Comparison of ENCODE assay signal across 8 cellular contexts in genomic region chr3:14947105-14947885, GRCh38. TPM values are rescaled to one million over a fixed set of nuclear protein-coding genes. Genes with fewer than 3 reads are reported as not detected.
A peak's percentile ranks its signal among the peaks of the same experiment; 100 is the strongest.
DNase-seq lines count a peak whose midpoint lies in the region; ATAC-seq and TF ChIP-seq lines count a peak whose summit lies in the region.

Gene NR2C2 (plus strand): TSS chr3:14947583. CDS start chr3:15003915, 56,332 bp downstream.

- CTCF ChIA-PET in naive thymus-derived CD4-positive, alpha-beta T cell (lab: Charles Lee): interaction anchor here (0.6 to 0.9 kb wide), 2 partner anchors 26 to 27 kb away, joined by 3 read pairs; no protein-coding TSS in a partner anchor

- no peak for TF ChIP-seq EP300 in Ishikawa (IDR thresholded peaks at IDR 0.05; ENCODE audit: borderline replicate concordance)

- peak; percentile 63 for ATAC-seq in GM21529 (IDR thresholded peaks at IDR 0.05; ENCODE audit: unreplicated experiment)
- peak; percentile 73 for ATAC-seq in naive thymus-derived CD4-positive, alpha-beta T cell
- peak; percentile 83 for ATAC-seq in stimulated activated memory B cell treated with anti-CD40 and anti-IgM and Interleukin-4, amounts not matched to agents 10 μg/mL and 1 μg/mL and 100 μg/mL, for 72 hours

- H3K27me3 Mint-ChIP-seq in naive thymus-derived CD4-positive, alpha-beta T cell: peaks cover 0 to 2% (median 0%) of the 10 kb centered on the region in 5 donors
- H3K27me3 Mint-ChIP-seq in stimulated activated memory B cell treated with anti-CD40 and anti-IgM and Interleukin-4, amounts not matched to agents 10 μg/mL and 1 μg/mL and 100 μg/mL, for 72 hours: no peaks in the 10 kb centered on the region

- H3K4me3 Mint-ChIP-seq in naive thymus-derived CD4-positive, alpha-beta T cell: peak within 1 kb of the TSS; percentile 97 to 100 (median 98)
- H3K4me3 Mint-ChIP-seq in stimulated activated memory B cell treated with anti-CD40 and anti-IgM and Interleukin-4, amounts not matched to agents 10 μg/mL and 1 μg/mL and 100 μg/mL, for 72 hours: peak within 1 kb of the TSS; percentile 100

- peak; percentile 20 for DNase-seq in DMS153 (lab: John Stamatoyannopoulos, UW)
- peak; percentile 82 for DNase-seq in RPMI7951 (ENCODE audit: low read depth)
- DNase-seq in activated T-helper 1 cell treated with Interleukin-2 at 50 U/mL for 16 hours (ENCODE audit: low read depth): peak; percentile 87
- peak; percentile 79 for DNase-seq in fibroblast of gingiva (ENCODE audit: low read depth)
- peak; percentile 84 to 91 (median 89) for DNase-seq in naive thymus-derived CD4-positive, alpha-beta T cell

- no peaks in the 10 kb centered on the region for H3K9me3 ChIP-seq in naive thymus-derived CD4-positive, alpha-beta T cell (ENCODE audit: control insufficient read depth in 2 of 3, low read length in 3 of 3)

- H3K27ac ChIP-seq in naive thymus-derived CD4-positive, alpha-beta T cell (ENCODE audit: low read depth, low read length): peak within 1 kb of the TSS; percentile 99

- peaks cover 0 to 2% (median 0%) of the 10 kb centered on the region in 11 donors for H3K9me3 Mint-ChIP-seq in naive thymus-derived CD4-positive, alpha-beta T cell
- H3K9me3 Mint-ChIP-seq in stimulated activated memory B cell treated with anti-CD40 and anti-IgM and Interleukin-4, amounts not matched to agents 10 μg/mL and 1 μg/mL and 100 μg/mL, for 72 hours: no peaks in the 10 kb centered on the region

- intact Hi-C loops in naive thymus-derived CD4-positive, alpha-beta T cell (cut with micrococcal nuclease): loop anchor here (1.0 to 10.0 kb wide), 11 partner anchors 152 to 1982 kb away; partner anchors contain the start of genes CAPN7 (in 1 of the 2), EAF1 (in 1 of the 2), METTL6 (in 1 of the 2) and RBSN (in 1 of the 2)

- H3K4me1 ChIP-seq in naive thymus-derived CD4-positive, alpha-beta T cell (ENCODE audit: control insufficient read depth in 2 of 2, insufficient read depth in 2 of 2, low read length in 2 of 2): peaks cover 19 to 22% of the 10 kb centered on the region in 2 donors

- H3K4me1 Mint-ChIP-seq in naive thymus-derived CD4-positive, alpha-beta T cell: peaks cover 25 to 71% (median 54%) of the 10 kb centered on the region in 7 donors
- peaks cover 43% of the 10 kb centered on the region for H3K4me1 Mint-ChIP-seq in stimulated activated memory B cell treated with anti-CD40 and anti-IgM and Interleukin-4, amounts not matched to agents 10 μg/mL and 1 μg/mL and 100 μg/mL, for 72 hours

- H3K36me3 Mint-ChIP-seq in naive thymus-derived CD4-positive, alpha-beta T cell: peaks cover 0 to 30% (median 11%) of the 10 kb centered on the region in 5 donors
- H3K36me3 Mint-ChIP-seq in stimulated activated memory B cell treated with anti-CD40 and anti-IgM and Interleukin-4, amounts not matched to agents 10 μg/mL and 1 μg/mL and 100 μg/mL, for 72 hours: peaks cover 6% of the 10 kb centered on the region

- POLR2A ChIA-PET in naive thymus-derived CD4-positive, alpha-beta T cell (lab: Charles Lee): interaction anchor here (0.6 to 2.0 kb wide), 6 partner anchors 32 to 768 kb away, joined by 3 to 15 read pairs (median 3); partner anchors contain the start of genes CCDC174, LSM3 and XPC

- H3K4me3 ChIP-seq in naive thymus-derived CD4-positive, alpha-beta T cell (ENCODE audit: low read length): peak within 1 kb of the TSS; percentile 93

- H3K27ac Mint-ChIP-seq in naive thymus-derived CD4-positive, alpha-beta T cell: peak within 1 kb of the TSS; percentile 98 to 100 (median 100)
- peak within 1 kb of the TSS; percentile 99 for H3K27ac Mint-ChIP-seq in stimulated activated memory B cell treated with anti-CD40 and anti-IgM and Interleukin-4, amounts not matched to agents 10 μg/mL and 1 μg/mL and 100 μg/mL, for 72 hours

- TF ChIP-seq RAD21 in Ishikawa (IDR thresholded peaks at IDR 0.05; ENCODE audit: low read depth): no peak

- H3K27me3 ChIP-seq in naive thymus-derived CD4-positive, alpha-beta T cell (ENCODE audit: control insufficient read depth in 2 of 2, insufficient read depth in 2 of 2, low read length in 2 of 2): no peaks in the 10 kb centered on the region

- H3K36me3 ChIP-seq in naive thymus-derived CD4-positive, alpha-beta T cell (ENCODE audit: control insufficient read depth in 2 of 3, insufficient read depth in 3 of 3, low read length in 3 of 3): peaks cover 0 to 20% (median 0%) of the 10 kb centered on the region in 3 experiments

TF ChIP-seq in Ishikawa, 13 proteins besides CTCF, POLR2A, EP300 and RAD21:
- TF ChIP-seq TCF12 (IDR thresholded peaks at IDR 0.05; ENCODE audit: low read depth): peak; percentile 30; the same call in 1 of the 2 replicates
- TF ChIP-seq FOXM1 (IDR thresholded peaks at IDR 0.05; ENCODE audit: borderline replicate concordance, low read depth): no peak
- TF ChIP-seq TAF1 (IDR thresholded peaks at IDR 0.05; ENCODE audit: low read depth): peak; percentile 56
- peak; percentile 64 for TF ChIP-seq MAX (IDR thresholded peaks at IDR 0.05)
- no peak for TF ChIP-seq TEAD4 (IDR thresholded peaks at IDR 0.05)
- TF ChIP-seq CREB1 (IDR thresholded peaks at IDR 0.05; ENCODE audit: low read depth): peak; percentile 15; the same call in 1 of the 2 replicates
- TF ChIP-seq EGR1 (IDR thresholded peaks at IDR 0.05): peak; percentile 30; the same call in 1 of the 2 replicates

RNA-seq across cellular contexts. Expression of gene NR2C2, which starts in this region (rescaled TPM):
- total RNA-seq in RPMI7951 (2014; rRNA removed; shearing (Covaris generic)): 23.7 and 30.4 TPM in 2 replicates
- 10 to 100 TPM; 49.9 to 96.3 (median 61.6) TPM for total RNA-seq in naive thymus-derived CD4-positive, alpha-beta T cell
- 10 to 100 TPM; 12.7 to 20.4 TPM for polyA plus RNA-seq in naive thymus-derived CD4-positive, alpha-beta T cell

Comparison
In these comparisons a context has a peak if more than half of its experiments do, and no peak if none do; other contexts are left out.
1. Peak in every context shown above with its lines: DNase-seq, ATAC-seq, H3K4me3 ChIP-seq and H3K27ac ChIP-seq.
2. DNase-seq: peak in every context shown above with its lines; median percentile 89 in naive thymus-derived CD4-positive, alpha-beta T cell; 87 in activated T-helper 1 cell treated with Interleukin-2 at 50 U/mL for 16 hours; 82 in RPMI7951; 79 in fibroblast of gingiva; 20 in DMS153.